Comparison of ENCODE assay signal across 17 cellular contexts in the genomic region with DNA sequence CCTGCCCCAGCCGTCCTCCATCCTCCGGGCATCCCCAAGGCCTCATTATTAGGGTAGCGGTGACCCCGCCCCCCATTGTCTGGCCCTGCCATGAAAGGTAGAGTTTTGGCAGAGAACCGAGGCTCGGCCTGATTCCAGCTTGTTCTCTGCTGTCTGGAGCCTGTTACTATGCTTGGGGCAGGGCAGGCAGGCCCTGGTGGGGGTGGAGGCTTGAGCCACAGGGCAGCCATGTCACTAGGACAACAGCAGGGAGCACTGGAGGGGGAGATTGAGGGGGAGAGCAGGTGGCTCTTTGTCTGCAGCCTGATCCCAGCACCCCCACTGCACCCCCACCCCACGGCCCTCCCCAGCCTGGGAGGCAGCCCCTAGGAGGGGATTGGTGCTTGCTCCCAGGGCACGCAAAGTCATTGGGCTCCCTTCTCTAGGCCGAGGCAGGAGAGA. TPM values are rescaled to one million over a fixed set of nuclear protein-coding genes. Genes with fewer than 3 reads are reported as not detected.
DNase-seq lines count a peak whose midpoint lies in the region; FAIRE-seq and TF ChIP-seq lines count a peak whose summit lies in the region.
"Had no signal": no experiment of that assay in that cellular context is flagged by ENCODE, and none has a peak within 500 bp of the region (broad histone marks: within the 10 kb centered on the region; RNA-seq: fewer than 3 reads in every experiment).

No MANE protein-coding gene starts in this region.

- no peak overlapping the region for H3K4me2 ChIP-seq in endothelial cell of umbilical vein (ENCODE audit: insufficient read depth, low read length)

- H3K27me3 ChIP-seq in endothelial cell of umbilical vein (ENCODE audit: control insufficient read depth in 2 of 2, insufficient read depth in 2 of 2, low read length in 2 of 2): peaks cover 0 to 3% of the 10 kb centered on the region in 2 experiments
- H3K27me3 ChIP-seq: uterus had no signal

- no peaks in the 10 kb centered on the region for H3K4me1 ChIP-seq in endothelial cell of umbilical vein (ENCODE audit: control insufficient read depth, extremely low read depth, insufficient read depth, low read length)
- H3K4me1 ChIP-seq: parathyroid adenoma, uterus had no signal

- dilution Hi-C loops in endothelial cell of umbilical vein (cut with MboI; ENCODE audit: extremely low pct_ligation_motif_present, low sequenced_read_pairs): no loop called here

- no peak overlapping the region for H3K4me3 ChIP-seq in endothelial cell of umbilical vein (replicated peaks in 1 of 3; ENCODE audit: insufficient read depth in 1 of 3, low read depth in 1 of 3, low read length in 3 of 3)
- H3K4me3 ChIP-seq: HAP-1, uterus had no signal

- DNase-seq in NCI-H748 (lab: John Stamatoyannopoulos, UW; ENCODE audit: unreplicated experiment) (peak; percentile 81), NCI-H748 treated with DMSO at 0.1 percent for 48 hours (lab: John Stamatoyannopoulos, UW) (no peak), NCI-H2171 treated with DMSO at 0.1 percent for 48 hours (lab: John Stamatoyannopoulos, UW) (peak; percentile 84), endothelial cell of umbilical vein (ENCODE audit: low read depth, low spot score) (peak; percentile 47), retina (peak; percentile 77), inferior parietal cortex (ENCODE audit: extremely low spot score) (no peak), NCI-H526 treated with DMSO at 0.1 percent for 48 hours (lab: John Stamatoyannopoulos, UW) (no peak)
- DNase-seq in activated CD4-positive, alpha-beta T cell treated with anti-CD3 and anti-CD28 coated beads, Interleukin-2, amount 50 U/mL, for 48 hours: no peak
- DNase-seq: activated CD4-positive, CD25-positive, alpha-beta regulatory T cell; activated T-cell treated with anti-CD3 and anti-CD28 coated beads, Interleukin-2, amount 50 U/mL, for 72 hours; NCI-H2227 treated with DMSO at 0.1 percent for 48 hours; stimulated activated CD4-positive, alpha-beta T cell treated with anti-CD3 and anti-CD28 coated beads, Interleukin-1b, Interleukin-23, amount 100 ng/mL, for 48 hours had no signal

- H3K9me3 ChIP-seq in endothelial cell of umbilical vein (replicated peaks; ENCODE audit: control insufficient read depth, insufficient read depth, low read length): no peaks in the 10 kb centered on the region
- H3K9me3 ChIP-seq: HAP-1, uterus had no signal

- no TSS peak for BruUV-seq in endothelial cell of umbilical vein (replicated peaks; lab: Mats Ljungman, UMichigan)

- H4K20me1 ChIP-seq in endothelial cell of umbilical vein (replicated peaks; ENCODE audit: control insufficient read depth, extremely low read depth, insufficient read depth, low read length): no peaks in the 10 kb centered on the region

- intact Hi-C loops in endothelial cell of umbilical vein (cut with micrococcal nuclease): no loop called here

- TF ChIP-seq CTCF in endothelial cell of umbilical vein (IDR thresholded peaks at IDR 0.05; ENCODE audit: extremely low read depth in 1 of 2, insufficient read depth in 1 of 2, low read depth in 1 of 2, low read length in 2 of 2): no peak

- no peak for TF ChIP-seq POLR2A in endothelial cell of umbilical vein (IDR thresholded peaks at IDR 0.05; ENCODE audit: low read depth, low read length)

- POLR2A ChIA-PET in endothelial cell of umbilical vein (lab: Charles Lee): no interaction called here

- H3K36me3 ChIP-seq in endothelial cell of umbilical vein (ENCODE audit: control insufficient read depth in 2 of 2, extremely low read depth in 1 of 2, insufficient read depth in 2 of 2, low read length in 2 of 2): no peaks in the 10 kb centered on the region
- H3K36me3 ChIP-seq: HAP-1, uterus had no signal

- no peak overlapping the region for H3K27ac ChIP-seq in endothelial cell of umbilical vein (ENCODE audit: insufficient read depth, low read depth, low read length)
- H3K27ac ChIP-seq: parathyroid adenoma, uterus had no signal

- no peak overlapping the region for H2AFZ ChIP-seq in endothelial cell of umbilical vein (ENCODE audit: low read depth, low read length)
- H2AFZ ChIP-seq: parathyroid adenoma had no signal

- FAIRE-seq in endothelial cell of umbilical vein (lab: Jason Lieb, UNC): peak; percentile 28
- FAIRE-seq: A204.1, HTR-8/SVneo had no signal

- no peaks in the 10 kb centered on the region for H3K79me2 ChIP-seq in endothelial cell of umbilical vein (ENCODE audit: control insufficient read depth, insufficient read depth, low read length)
- H3K79me2 ChIP-seq: parathyroid adenoma had no signal

- no peak overlapping the region for H3K9ac ChIP-seq in endothelial cell of umbilical vein (replicated peaks; ENCODE audit: extremely low read depth, insufficient read depth, low read length)
- H3K9ac ChIP-seq: parathyroid adenoma had no signal

- no peaks in the 10 kb centered on the region for H3K9me1 ChIP-seq in endothelial cell of umbilical vein (replicated peaks; ENCODE audit: control insufficient read depth, extremely low read depth, insufficient read depth, low read length)

- CTCF ChIA-PET in endothelial cell of umbilical vein (lab: Charles Lee): interaction anchor here (1.0 to 1.4 kb wide), 3 partner anchors 9 to 28 kb away, joined by 4 to 7 read pairs (median 4); no protein-coding TSS in a partner anchor

TF ChIP-seq in endothelial cell of umbilical vein, 7 proteins besides CTCF, POLR2A, EP300 and RAD21:
- no peak for TF ChIP-seq GATA2 (IDR thresholded peaks at IDR 0.05; ENCODE audit: insufficient read depth, insufficient read length, low read depth, low read length)
- TF ChIP-seq, protein P1, sequence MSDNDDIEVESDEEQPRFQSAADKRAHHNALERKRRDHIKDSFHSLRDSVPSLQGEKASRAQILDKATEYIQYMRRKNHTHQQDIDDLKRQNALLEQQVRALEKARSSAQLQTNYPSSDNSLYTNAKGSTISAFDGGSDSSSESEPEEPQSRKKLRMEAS (IDR thresholded peaks at IDR 0.05; ENCODE audit: insufficient read depth, insufficient read length): no peak
- TF ChIP-seq FOS (IDR thresholded peaks at IDR 0.05; ENCODE audit: borderline replicate concordance, insufficient read depth, low read length): no peak
- no peak for TF ChIP-seq EZH2 (IDR thresholded peaks at IDR 0.05; ENCODE audit: borderline replicate concordance, low read depth, low read length, severe bottlenecking)
- no peak for TF ChIP-seq MYC (IDR thresholded peaks at IDR 0.05; ENCODE audit: low read depth, low read length)
- TF ChIP-seq JUN (IDR thresholded peaks at IDR 0.05; ENCODE audit: borderline replicate concordance, insufficient read depth, insufficient read length, low read depth): no peak
- no peak for TF ChIP-seq POLR2AphosphoS5 (IDR thresholded peaks at IDR 0.05; ENCODE audit: insufficient read depth, low read depth, low read length)

RNA-seq across cellular contexts. Expression of a gene that starts 15.4 kb away (rescaled TPM):
- total RNA-seq in endothelial cell of umbilical vein: 0.20 TPM in 1 of 2 replicates, not detected in the other
- 0.08 and 0.11 TPM in 2 replicates for polyA plus RNA-seq in endothelial cell of umbilical vein
- polyA plus RNA-seq in endothelial cell of umbilical vein (2011; cell fraction: cytosol; rRNA removed): 0.03 and 0.11 TPM in 2 replicates
- polyA plus RNA-seq in endothelial cell of umbilical vein (2011; cell fraction: nucleus; rRNA removed): 0.05 and 0.10 TPM in 2 replicates
- 0.04 TPM in 1 of 2 replicates, not detected in the other for polyA plus RNA-seq in endothelial cell of umbilical vein (2012)
- polyA minus RNA-seq in endothelial cell of umbilical vein: not detected in 2 replicates
- polyA minus RNA-seq in endothelial cell of umbilical vein (2011; cell fraction: cytosol; rRNA and poly(A)+ RNA removed): not detected
- not detected in 2 replicates for polyA minus RNA-seq in endothelial cell of umbilical vein (2011; cell fraction: nucleus; rRNA and poly(A)+ RNA removed)

Comparison
In these comparisons a context has a peak if more than half of its experiments do, and no peak if none do; other contexts are left out.
1. DNase-seq: peak in NCI-H748 (single experiment), NCI-H2171 treated with DMSO at 0.1 percent for 48 hours (single experiment), endothelial cell of umbilical vein (single experiment) and retina (single experiment); none in NCI-H748 treated with DMSO at 0.1 percent for 48 hours (single experiment), inferior parietal cortex (single experiment), NCI-H526 treated with DMSO at 0.1 percent for 48 hours (single experiment) and activated CD4-positive, alpha-beta T cell treated with anti-CD3 and anti-CD28 coated beads, Interleukin-2, amount 50 U/mL, for 48 hours (0 of 2).